ENCODE assay signal across 20 cellular contexts in genomic region chrX:110381216-110381615, GRCh38. TPM values are rescaled to one million over a fixed set of nuclear protein-coding genes. Genes with fewer than 3 reads are reported as not detected.
A peak's percentile ranks its signal among the peaks of the same experiment; 100 is the strongest.
DNase-seq lines count a peak whose midpoint lies in the region; ATAC-seq, FAIRE-seq and TF ChIP-seq lines count a peak whose summit lies in the region.
"Had no signal": no experiment of that assay in that cellular context is flagged by ENCODE, and none has a peak within 500 bp of the region (broad histone marks: within the 10 kb centered on the region; RNA-seq: fewer than 3 reads in every experiment).

No MANE protein-coding gene starts in this region.

- no peak for ATAC-seq in stimulated activated naive CD8-positive, alpha-beta T cell treated with anti-CD3 and anti-CD28 coated beads, Interleukin-15, Interleukin-2, amounts not matched to agents 100 U/mL and 50 U/mL, for 24 hours

- no peak for TF ChIP-seq CTCF in AG10803 (conservative IDR thresholded peaks at IDR 0.05; ENCODE audit: low read length)
- no peak for TF ChIP-seq CTCF in astrocyte (IDR thresholded peaks at IDR 0.05; ENCODE audit: insufficient read depth, low read depth, low read length)

- no peak overlapping the region for H3K9ac ChIP-seq in astrocyte (ENCODE audit: low read length)
- H3K9ac ChIP-seq: KMS-11 had no signal

- no peak overlapping the region for H3K4me3 Mint-ChIP-seq in astrocyte (ENCODE audit: unreplicated experiment)

- no peak overlapping the region for H2AFZ ChIP-seq in astrocyte (ENCODE audit: low read depth, low read length)

- H3K36me3 Mint-ChIP-seq in astrocyte (ENCODE audit: low read depth, unreplicated experiment) = no peaks in the 10 kb centered on the region

- peaks cover 36% of the 10 kb centered on the region for H3K4me1 Mint-ChIP-seq in astrocyte (ENCODE audit: low read depth, unreplicated experiment)

- H3K27me3 Mint-ChIP-seq in astrocyte (ENCODE audit: low read depth, unreplicated experiment) = no peaks in the 10 kb centered on the region

- peak; percentile 58 for DNase-seq in AG10803 (ENCODE audit: low read depth)
- peak; percentile 11 for DNase-seq in HS-5 (ENCODE audit: low read depth)
- peak; percentile 72 for DNase-seq in astrocyte (ENCODE audit: low read depth)
- peak; percentile 14 for DNase-seq in fibroblast of peridontal ligament (ENCODE audit: extremely low read depth)
- no peak for DNase-seq in stimulated activated naive CD8-positive, alpha-beta T cell treated with anti-CD3 and anti-CD28 coated beads, Interleukin-15, Interleukin-2, amounts not matched to agents 100 U/mL and 50 U/mL, for 24 hours
- DNase-seq in OCI-M2 (lab: John Stamatoyannopoulos, UW; ENCODE audit: unreplicated experiment) = no peak
- DNase-seq in 8988T = no peak
- DNase-seq in HTR-8/SVneo (ENCODE audit: insufficient read length, low spot score) = no peak
- DNase-seq: AML-193, Caco-2, GOT3, NCI-H1105 treated with DMSO at 0.1 percent for 48 hours, NCI-H2029 treated with DMSO at 0.1 percent for 48 hours, NCI-H524, SJCRH30 had no signal

- H3K4me3 ChIP-seq in AG10803 (ENCODE audit: low read length) = no peak overlapping the region
- no peak overlapping the region for H3K4me3 ChIP-seq in astrocyte (ENCODE audit: insufficient read depth, low read depth, low read length)
- H3K4me3 ChIP-seq: SJCRH30 had no signal

- FAIRE-seq in astrocyte (lab: Jason Lieb, UNC) = peak; percentile 99
- no peak for FAIRE-seq in HTR-8/SVneo (lab: Jason Lieb, UNC)
- FAIRE-seq: A204.1, G401.6, GM12891 had no signal

- no peak overlapping the region for H3K27ac ChIP-seq in astrocyte (ENCODE audit: low read depth, low read length)
- H3K27ac ChIP-seq: KMS-11, RWPE1, SJCRH30 had no signal

- H3K79me2 ChIP-seq in astrocyte (ENCODE audit: insufficient read depth, low read length) = no peaks in the 10 kb centered on the region

- no peak overlapping the region for H3K4me2 ChIP-seq in astrocyte (ENCODE audit: low read length)
- H3K4me2 ChIP-seq: KMS-11 had no signal

- no peaks in the 10 kb centered on the region for H3K9me3 Mint-ChIP-seq in astrocyte (ENCODE audit: unreplicated experiment)

- H4K20me1 ChIP-seq in astrocyte (ENCODE audit: insufficient read depth, low read length) = no peaks in the 10 kb centered on the region

- H3K9me3 ChIP-seq in astrocyte (ENCODE audit: insufficient read depth, low read depth, low read length) = no peaks in the 10 kb centered on the region
- H3K9me3 ChIP-seq: Caco-2, SJCRH30 had no signal

- H3K27me3 ChIP-seq in astrocyte (ENCODE audit: insufficient read depth, low read length) = no peaks in the 10 kb centered on the region
- H3K27me3 ChIP-seq: SJCRH30 had no signal

- peak overlapping the region; percentile 79 for H3K27ac Mint-ChIP-seq in astrocyte (ENCODE audit: unreplicated experiment)

- no peaks in the 10 kb centered on the region for H3K36me3 ChIP-seq in astrocyte (ENCODE audit: insufficient read depth, low read length)
- H3K36me3 ChIP-seq: SJCRH30 had no signal

- H3K4me1 ChIP-seq in astrocyte (ENCODE audit: insufficient read depth, low read length) = peaks cover 29% of the 10 kb centered on the region
- H3K4me1 ChIP-seq: SJCRH30 had no signal

RNA-seq across cellular contexts. Expression of gene RTL9, which starts 22.6 kb away (rescaled TPM):
- total RNA-seq in astrocyte = 0.91 and 0.94 TPM in 2 replicates

Comparison
In these comparisons a context has a peak if more than half of its experiments do, and no peak if none do; other contexts are left out.
1. DNase-seq: peak in AG10803 (single experiment), HS-5 (single experiment), astrocyte (single experiment) and fibroblast of peridontal ligament (single experiment); none in stimulated activated naive CD8-positive, alpha-beta T cell treated with anti-CD3 and anti-CD28 coated beads, Interleukin-15, Interleukin-2, amounts not matched to agents 100 U/mL and 50 U/mL, for 24 hours (single experiment), OCI-M2 (single experiment), 8988T (single experiment) and HTR-8/SVneo (single experiment).